In genomic region chr1:179081696-179082307, GRCh38 we compare ENCODE assay signal across 8 cellular contexts. TPM values are rescaled to one million over a fixed set of nuclear protein-coding genes. Genes with fewer than 3 reads are reported as not detected.
DNase-seq lines count a peak whose midpoint lies in the region; TF ChIP-seq lines count a peak whose summit lies in the region.

A gene with protein sequence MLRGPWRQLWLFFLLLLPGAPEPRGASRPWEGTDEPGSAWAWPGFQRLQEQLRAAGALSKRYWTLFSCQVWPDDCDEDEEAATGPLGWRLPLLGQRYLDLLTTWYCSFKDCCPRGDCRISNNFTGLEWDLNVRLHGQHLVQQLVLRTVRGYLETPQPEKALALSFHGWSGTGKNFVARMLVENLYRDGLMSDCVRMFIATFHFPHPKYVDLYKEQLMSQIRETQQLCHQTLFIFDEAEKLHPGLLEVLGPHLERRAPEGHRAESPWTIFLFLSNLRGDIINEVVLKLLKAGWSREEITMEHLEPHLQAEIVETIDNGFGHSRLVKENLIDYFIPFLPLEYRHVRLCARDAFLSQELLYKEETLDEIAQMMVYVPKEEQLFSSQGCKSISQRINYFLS (plus strand): TSS chr1:179082070. CDS start chr1:179082129, 59 bp downstream.

- H3K27ac Mint-ChIP-seq in H9: peak within 1 kb of the TSS; percentile 63 to 97 (median 72)
- H3K27ac Mint-ChIP-seq in activated naive CD4-positive, alpha-beta T cell treated with anti-CD3 and anti-CD28 coated beads for 36 hours: peak within 1 kb of the TSS; percentile 92

- no peak within 1 kb of the TSS for H2BK5ac ChIP-seq in H9 (ENCODE audit: insufficient read length, low read length)

- H4K20me1 ChIP-seq in H9 (ENCODE audit: control insufficient read depth, insufficient read depth, insufficient read length): no peaks in the 10 kb centered on the region

- H2BK20ac ChIP-seq in H9 (ENCODE audit: low read depth, low read length, poor library complexity, severe bottlenecking): no peak within 1 kb of the TSS

- peaks cover 13% of the 10 kb centered on the region for H3K23me2 ChIP-seq in H9 (ENCODE audit: insufficient read length, low read depth, low read length, poor library complexity, severe bottlenecking)

- intact Hi-C loops in activated naive CD4-positive, alpha-beta T cell treated with anti-CD3 and anti-CD28 coated beads for 36 hours (cut with micrococcal nuclease): loop anchor here (1.0 to 10.0 kb wide), 13 partner anchors 47 to 1553 kb away; partner anchors contain the start of genes AXDND1, FAM20B and XPR1

- no peaks in the 10 kb centered on the region for H3K9me3 ChIP-seq in H9 (ENCODE audit: control insufficient read depth, low read depth, low read length)
- no peaks in the 10 kb centered on the region for H3K9me3 ChIP-seq in SJSA1 (replicated peaks)
- no peaks in the 10 kb centered on the region for H3K9me3 ChIP-seq in neutrophil

- no peak within 1 kb of the TSS for H4K8ac ChIP-seq in H9 (replicated peaks; ENCODE audit: insufficient read length, low read depth, low read length)

- peak within 1 kb of the TSS; percentile 56 for H3K9ac ChIP-seq in H9 (ENCODE audit: extremely low read depth, insufficient read length, low read length)

- no peak within 1 kb of the TSS for H2AK5ac ChIP-seq in H9 (ENCODE audit: insufficient read length, low read length)

- H3K79me2 ChIP-seq in H9 (ENCODE audit: insufficient read depth, low read length): peaks cover 2% of the 10 kb centered on the region; the same call in 1 of the 2 replicates

- H4K5ac ChIP-seq in H9 (ENCODE audit: insufficient read length, low read depth, low read length): no peak within 1 kb of the TSS

- DNase-seq in G401 (ENCODE audit: low spot score) (peak; percentile 81), H9 (peak; percentile 98), M059J (ENCODE audit: low read depth) (peak; percentile 92), SJSA1 (ENCODE audit: low read depth in 1 of 2, low spot score in 2 of 2) (peak; percentile 79 to 83), germinal center (ENCODE audit: low spot score) (peak; percentile 93), substantia nigra (lab: John Stamatoyannopoulos, UW) (peak; percentile 54 to 97 (median 88))
- peak; percentile 85 for DNase-seq in activated naive CD4-positive, alpha-beta T cell treated with anti-CD3 and anti-CD28 coated beads for 36 hours

- no peak within 1 kb of the TSS for H3K27ac ChIP-seq in H9 (ENCODE audit: insufficient read length, low read depth, low read length)
- peak within 1 kb of the TSS; percentile 44 for H3K27ac ChIP-seq in SJSA1
- peak within 1 kb of the TSS; percentile 52 for H3K27ac ChIP-seq in neutrophil
- H3K27ac ChIP-seq in substantia nigra (ENCODE audit: low read depth, low read length, poor library complexity, severe bottlenecking): peak within 1 kb of the TSS; percentile 66

- in situ Hi-C loops in G401 (cut with HindIII; ENCODE audit: low sequenced_read_pairs): no loop called here

- 0 out of 2 replicates have a peak, but pooled peaks cover 2% of the 10 kb centered on the region for H3K27me3 Mint-ChIP-seq in H9 (ENCODE audit: low read depth)
- H3K27me3 Mint-ChIP-seq in activated naive CD4-positive, alpha-beta T cell treated with anti-CD3 and anti-CD28 coated beads for 36 hours (ENCODE audit: low read depth): no peaks in the 10 kb centered on the region

- H3K4me1 ChIP-seq in H9 (ENCODE audit: insufficient read depth, low read length) (no peaks in the 10 kb centered on the region), SJSA1 (replicated peaks) (peaks cover 15% of the 10 kb centered on the region), neutrophil (ENCODE audit: control insufficient read depth in 1 of 2, insufficient read depth in 1 of 2, low read depth in 1 of 2, low read length in 1 of 2) (peaks cover 16 to 19% of the 10 kb centered on the region in 2 experiments)

- H2AFZ ChIP-seq in H9 (ENCODE audit: low read length): no peak within 1 kb of the TSS

- CTCF ChIA-PET in activated naive CD4-positive, alpha-beta T cell treated with anti-CD3 and anti-CD28 coated beads for 36 hours (lab: Charles Lee): interaction anchor here (0.5 to 6.2 kb wide), 6 partner anchors 44 to 728 kb away, joined by 3 to 65 read pairs (median 4); partner anchors contain the start of gene SOAT1

- H3K4ac ChIP-seq in H9 (ENCODE audit: low read depth, low read length): no peak within 1 kb of the TSS

- peak within 1 kb of the TSS; percentile 76 to 94 for H3K4me3 Mint-ChIP-seq in H9
- peak within 1 kb of the TSS; percentile 98 for H3K4me3 Mint-ChIP-seq in activated naive CD4-positive, alpha-beta T cell treated with anti-CD3 and anti-CD28 coated beads for 36 hours

- H3K56ac ChIP-seq in H9 (ENCODE audit: insufficient read length, low read depth, low read length): no peak within 1 kb of the TSS

- peak within 1 kb of the TSS; percentile 93 for H3K14ac ChIP-seq in H9 (ENCODE audit: insufficient read depth, low read length)

- no peak within 1 kb of the TSS for H3K23ac ChIP-seq in H9 (ENCODE audit: insufficient read length, low read depth, low read length)

- H2BK120ac ChIP-seq in H9 (ENCODE audit: low read depth, low read length, poor library complexity, severe bottlenecking): no peak within 1 kb of the TSS

- H3K27me3 ChIP-seq in H9 (ENCODE audit: insufficient read depth, low read length) (no peaks in the 10 kb centered on the region), SJSA1 (replicated peaks) (no peaks in the 10 kb centered on the region), neutrophil (no peaks in the 10 kb centered on the region)

- peak within 1 kb of the TSS; percentile 67 for H3K4me2 ChIP-seq in H9 (ENCODE audit: insufficient read depth, insufficient read length, low read length)

- no peak for TF ChIP-seq CTCF in H9 (conservative IDR thresholded peaks at IDR 0.05)
- TF ChIP-seq CTCF in neutrophil (IDR thresholded peaks at IDR 0.05): peak; percentile 11

- no peak within 1 kb of the TSS for H4K91ac ChIP-seq in H9 (ENCODE audit: insufficient read length, low read depth, low read length)

- H2BK12ac ChIP-seq in H9 (ENCODE audit: insufficient read length, low read depth, low read length): no peak within 1 kb of the TSS

- H3T11ph ChIP-seq in H9 (ENCODE audit: low read length): no peak within 1 kb of the TSS

- WGBS in H9 (ENCODE audit: extremely low coverage, insufficient read length, low lambda C conversion rate): no CpG with 5 or more reads among the region's 49 CpGs

- H2BK15ac ChIP-seq in H9 (ENCODE audit: low read depth, low read length): no peak within 1 kb of the TSS

- peaks cover 4 to 11% (median 7%) of the 10 kb centered on the region in 3 experiments; a peak in 6 of 7 replicates for H3K36me3 Mint-ChIP-seq in H9 (ENCODE audit: insufficient read depth in 1 of 3, low read depth in 3 of 3)
- H3K36me3 Mint-ChIP-seq in activated naive CD4-positive, alpha-beta T cell treated with anti-CD3 and anti-CD28 coated beads for 36 hours (ENCODE audit: low read depth): peaks cover 8% of the 10 kb centered on the region

- H3K36me3 ChIP-seq in SJSA1 (peaks cover 18% of the 10 kb centered on the region), neutrophil (peaks cover 9% of the 10 kb centered on the region)

- H3K9me3 Mint-ChIP-seq in H9: no peaks in the 10 kb centered on the region
- H3K9me3 Mint-ChIP-seq in activated naive CD4-positive, alpha-beta T cell treated with anti-CD3 and anti-CD28 coated beads for 36 hours: no peaks in the 10 kb centered on the region

- peak within 1 kb of the TSS; percentile 77 for H3K18ac ChIP-seq in H9 (ENCODE audit: insufficient read length, low read depth, low read length)

- H3K4me1 Mint-ChIP-seq in H9: peaks cover 17 to 19% of the 10 kb centered on the region in 2 experiments
- peaks cover 30% of the 10 kb centered on the region for H3K4me1 Mint-ChIP-seq in activated naive CD4-positive, alpha-beta T cell treated with anti-CD3 and anti-CD28 coated beads for 36 hours (ENCODE audit: low read depth)

- H3K79me1 ChIP-seq in H9 (ENCODE audit: insufficient read depth, low read depth, low read length, poor library complexity, severe bottlenecking): no peaks in the 10 kb centered on the region

- H3K4me3 ChIP-seq in SJSA1: peak within 1 kb of the TSS; percentile 77
- peak within 1 kb of the TSS; percentile 75 to 78 for H3K4me3 ChIP-seq in neutrophil (ENCODE audit: low read depth in 1 of 2, low read length in 1 of 2)

RNA-seq across cellular contexts. Expression of the gene that starts here (rescaled TPM):
- total RNA-seq in G401 (2014; rRNA removed; shearing (Covaris generic)): 82.3 and 136 TPM in 2 replicates
- 25.6 and 27.3 TPM in 2 replicates for total RNA-seq in H9 (2021)
- 20.6 and 52.6 TPM in 2 replicates for total RNA-seq in M059J (2014; rRNA removed; shearing (Covaris generic))
- 27.9 and 30.8 TPM in 2 replicates for total RNA-seq in SJSA1 (2014; rRNA removed; shearing (Covaris generic))
- total RNA-seq in activated naive CD4-positive, alpha-beta T cell treated with anti-CD3 and anti-CD28 coated beads for 36 hours: 10 to 100 TPM; 35.8 to 39.2 TPM
